1 cellular context compared by ENCODE assay signal in genomic region chr17:29205047-29205446, GRCh38.
TF ChIP-seq lines count a peak whose summit lies in the region.

No MANE protein-coding gene starts in this region.

TF ChIP-seq in endothelial cell of umbilical vein, 7 proteins besides CTCF, POLR2A, EP300 and RAD21 (continued from another document):
- TF ChIP-seq EZH2 (IDR thresholded peaks at IDR 0.05; ENCODE audit: borderline replicate concordance, low read depth, low read length, severe bottlenecking) (no peak), POLR2AphosphoS5 (IDR thresholded peaks at IDR 0.05; ENCODE audit: insufficient read depth, low read depth, low read length) (no peak), GATA2 (IDR thresholded peaks at IDR 0.05; ENCODE audit: insufficient read depth, insufficient read length, low read depth, low read length) (peak; percentile 57)
TF ChIP-seq in endothelial cell of umbilical vein: peak in this region for 1.
